27 cellular contexts compared by ENCODE assay signal in genomic region chr6:15904651-15905376, GRCh38.
DNase-seq lines count a peak whose midpoint lies in the region; ATAC-seq, FAIRE-seq and TF ChIP-seq lines count a peak whose summit lies in the region.
"Had no signal": no experiment of that assay in that cellular context is flagged by ENCODE, and none has a peak within 500 bp of the region (broad histone marks: within the 10 kb centered on the region; RNA-seq: fewer than 3 reads in every experiment).

No MANE protein-coding gene starts in this region.

- in situ Hi-C loops in brain microvascular endothelial cell (cut with HindIII; ENCODE audit: low pct_ligation_motif_present, low sequenced_read_pairs), result no loop called here

- no peak overlapping the region for H4K8ac ChIP-seq in H1 (ENCODE audit: extremely low read depth, insufficient read depth, low read length)

- H3K27me3 ChIP-seq in OCI-LY1 (ENCODE audit: insufficient read depth, low read length) (no peaks in the 10 kb centered on the region), H1 (replicated peaks in 1 of 4; ENCODE audit: control insufficient read depth in 3 of 4, extremely low read depth in 1 of 4, insufficient read depth in 3 of 4, low read length in 3 of 4) (no peaks in the 10 kb centered on the region), brain microvascular endothelial cell (replicated peaks) (no peaks in the 10 kb centered on the region), endodermal cell (ENCODE audit: control insufficient read depth, insufficient read depth, low read length, poor library complexity, severe bottlenecking) (no peaks in the 10 kb centered on the region)
- H3K27me3 ChIP-seq: colonic mucosa, esophagus squamous epithelium, gastrocnemius medialis had no signal

- H3K4me2 ChIP-seq in OCI-LY1 (ENCODE audit: low read length) (peak overlapping the region; percentile 1), H1 (ENCODE audit: insufficient read depth in 1 of 2, low read depth in 2 of 2, low read length in 2 of 2) (no peak overlapping the region)

- H3K27ac ChIP-seq in OCI-LY1 (ENCODE audit: low read depth, low read length, poor library complexity, severe bottlenecking) (peak overlapping the region; percentile 62), H1 (ENCODE audit: low read depth, low read length) (no peak overlapping the region; the same call in 1 of the 2 replicates), brain microvascular endothelial cell (no peak overlapping the region), endodermal cell (ENCODE audit: low read depth, low read length) (no peak overlapping the region)
- H3K27ac ChIP-seq: colonic mucosa, esophagus squamous epithelium, gastrocnemius medialis, skin epidermis had no signal

- peak overlapping the region; percentile 42; the same call in 1 of the 2 replicates for H3K9ac ChIP-seq in OCI-LY1 (ENCODE audit: low read length)
- no peak overlapping the region for H3K9ac ChIP-seq in H1 (replicated peaks in 1 of 4; ENCODE audit: extremely low read depth in 1 of 4, low read depth in 3 of 4, low read length in 3 of 4)
- H3K9ac ChIP-seq in endodermal cell (ENCODE audit: extremely low read depth, low read length, poor library complexity, severe bottlenecking), result no peak overlapping the region

- no peak for TF ChIP-seq EP300 in H1 (IDR thresholded peaks at IDR 0.05; ENCODE audit: borderline replicate concordance in 1 of 2, low read depth in 2 of 2, low read length in 2 of 2)

- H2AK5ac ChIP-seq in H1 (ENCODE audit: low read depth, low read length), result no peak overlapping the region

- H3K27me3 Mint-ChIP-seq in activated CD4-positive, alpha-beta T cell treated with anti-CD3 and anti-CD28 coated beads, Interleukin-2, amount 10 ng/mL, durations not matched to agents 7 days and 5 days, result no peaks in the 10 kb centered on the region
- H3K27me3 Mint-ChIP-seq in type B pancreatic cell, result no peaks in the 10 kb centered on the region
- no peaks in the 10 kb centered on the region for H3K27me3 Mint-ChIP-seq in endodermal cell (ENCODE audit: insufficient read depth)
- H3K27me3 Mint-ChIP-seq: activated CD8-positive, alpha-beta T cell treated with anti-CD3 and anti-CD28 coated beads for 36 hours had no signal

- H3K36me3 ChIP-seq in OCI-LY1 (ENCODE audit: insufficient read depth, low read length) (no peaks in the 10 kb centered on the region), H1 (ENCODE audit: control insufficient read depth in 2 of 4, insufficient read depth in 4 of 4, low read length in 3 of 4) (no peaks in the 10 kb centered on the region), brain microvascular endothelial cell (replicated peaks) (no peaks in the 10 kb centered on the region), endodermal cell (ENCODE audit: control insufficient read depth, insufficient read depth, low read length) (no peaks in the 10 kb centered on the region)
- H3K36me3 ChIP-seq: colonic mucosa, esophagus squamous epithelium, gastrocnemius medialis had no signal

- no peaks in the 10 kb centered on the region for H3K9me2 ChIP-seq in OCI-LY1 (ENCODE audit: low read depth, low read length)

- no peak for ATAC-seq in GM21825 (IDR thresholded peaks at IDR 0.05; ENCODE audit: unreplicated experiment)
- ATAC-seq: activated CD8-positive, alpha-beta T cell treated with anti-CD3 and anti-CD28 coated beads for 36 hours; gastrocnemius medialis; HepG2; left lobe of liver had no signal

- H2BK5ac ChIP-seq in H1 (ENCODE audit: low read depth, low read length), result no peak overlapping the region; the same call in 1 of the 2 replicates

- no peaks in the 10 kb centered on the region for H4K20me1 ChIP-seq in OCI-LY1 (ENCODE audit: insufficient read depth, low read length)
- H4K20me1 ChIP-seq in H1 (replicated peaks in 1 of 2; ENCODE audit: control insufficient read depth in 1 of 2, insufficient read depth in 2 of 2, low read length in 2 of 2), result no peaks in the 10 kb centered on the region

- no peak overlapping the region for H4K91ac ChIP-seq in H1 (replicated peaks; ENCODE audit: insufficient read length, low read length)

- H3K4ac ChIP-seq in H1 (replicated peaks; ENCODE audit: insufficient read length, low read depth, low read length), result no peak overlapping the region

- H4K5ac ChIP-seq in H1 (ENCODE audit: insufficient read length, low read depth, low read length), result peak overlapping the region; percentile 18

- H3K4me1 ChIP-seq in OCI-LY1 (ENCODE audit: insufficient read depth, low read length, severe bottlenecking) (peaks cover 79% of the 10 kb centered on the region), H1 (replicated peaks in 1 of 4; ENCODE audit: control insufficient read depth in 3 of 4, insufficient read depth in 4 of 4, low read length in 3 of 4) (peaks cover 17 to 33% (median 29%) of the 10 kb centered on the region in 4 experiments; a peak in 6 of 7 replicates), endodermal cell (ENCODE audit: control insufficient read depth, insufficient read depth, low read length) (peaks cover 4% of the 10 kb centered on the region)
- H3K4me1 ChIP-seq: colonic mucosa, gastrocnemius medialis had no signal

- no peak overlapping the region for H3K18ac ChIP-seq in H1 (ENCODE audit: extremely low read depth, low read length)

- CTCF ChIA-PET in activated CD4-positive, alpha-beta T cell treated with anti-CD3 and anti-CD28 coated beads, Interleukin-2, amount 10 ng/mL, durations not matched to agents 7 days and 5 days (lab: Charles Lee), result interaction anchor here (0.6 kb wide), 2 partner anchors 311 to 381 kb away, joined by 3 to 6 read pairs; no protein-coding TSS in a partner anchor
- CTCF ChIA-PET in H1 (lab: Charles Lee; ENCODE audit: partially characterized antibody), result interaction anchor here (0.9 to 7.5 kb wide), 4 partner anchors 10 to 278 kb away, joined by 3 to 55 read pairs (median 4); no protein-coding TSS in a partner anchor

- no peaks in the 10 kb centered on the region for H3K9me3 Mint-ChIP-seq in activated CD4-positive, alpha-beta T cell treated with anti-CD3 and anti-CD28 coated beads, Interleukin-2, amount 10 ng/mL, durations not matched to agents 7 days and 5 days
- H3K9me3 Mint-ChIP-seq in type B pancreatic cell (peaks cover 5% of the 10 kb centered on the region), endodermal cell (no peaks in the 10 kb centered on the region)
- H3K9me3 Mint-ChIP-seq: activated CD8-positive, alpha-beta T cell treated with anti-CD3 and anti-CD28 coated beads for 36 hours; immature natural killer cell had no signal

- no peak for TF ChIP-seq RAD21 in H1 (IDR thresholded peaks at IDR 0.05 in 1 of 2, conservative IDR thresholded peaks at IDR 0.05 in 1 of 2; ENCODE audit: low read depth in 2 of 2, low read length in 2 of 2)

- no peak for TF ChIP-seq POLR2A in H1 (IDR thresholded peaks at IDR 0.05; ENCODE audit: control extremely low read depth in 1 of 2, low read depth in 2 of 2, low read length in 2 of 2)

- no peaks in the 10 kb centered on the region for H3K36me3 Mint-ChIP-seq in activated CD4-positive, alpha-beta T cell treated with anti-CD3 and anti-CD28 coated beads, Interleukin-2, amount 10 ng/mL, durations not matched to agents 7 days and 5 days (ENCODE audit: low read depth)
- H3K36me3 Mint-ChIP-seq in type B pancreatic cell (peaks cover 3% of the 10 kb centered on the region), endodermal cell (ENCODE audit: low read depth) (no peaks in the 10 kb centered on the region)
- H3K36me3 Mint-ChIP-seq: immature natural killer cell; naive thymus-derived CD4-positive, alpha-beta T cell had no signal

- no peak overlapping the region for H2BK15ac ChIP-seq in H1 (ENCODE audit: low read length)

- H3K79me1 ChIP-seq in H1 (ENCODE audit: low read depth, low read length), result no peaks in the 10 kb centered on the region

- peak overlapping the region; percentile 12 for H2BK120ac ChIP-seq in H1 (replicated peaks; ENCODE audit: low read depth, low read length)

- H3K79me2 ChIP-seq in OCI-LY1 (ENCODE audit: insufficient read depth, low read length), result no peaks in the 10 kb centered on the region
- H3K79me2 ChIP-seq in H1 (ENCODE audit: control insufficient read depth in 1 of 2, insufficient read depth in 2 of 2, low read length in 2 of 2), result no peaks in the 10 kb centered on the region

- H3K4me1 Mint-ChIP-seq in activated CD4-positive, alpha-beta T cell treated with anti-CD3 and anti-CD28 coated beads, Interleukin-2, amount 10 ng/mL, durations not matched to agents 7 days and 5 days, result peaks cover 36% of the 10 kb centered on the region
- H3K4me1 Mint-ChIP-seq in type B pancreatic cell (ENCODE audit: unreplicated experiment), result peaks cover 47% of the 10 kb centered on the region
- peaks cover 47% of the 10 kb centered on the region for H3K4me1 Mint-ChIP-seq in endodermal cell

- no peak overlapping the region for H3K4me3 Mint-ChIP-seq in activated CD4-positive, alpha-beta T cell treated with anti-CD3 and anti-CD28 coated beads, Interleukin-2, amount 10 ng/mL, durations not matched to agents 7 days and 5 days
- H3K4me3 Mint-ChIP-seq in type B pancreatic cell (no peak overlapping the region), endodermal cell (no peak overlapping the region)
- H3K4me3 Mint-ChIP-seq: activated CD8-positive, alpha-beta T cell treated with anti-CD3 and anti-CD28 coated beads for 36 hours; immature natural killer cell; naive thymus-derived CD4-positive, alpha-beta T cell had no signal

- no peaks in the 10 kb centered on the region for H3K23me2 ChIP-seq in H1 (ENCODE audit: low read depth, low read length)

- DNase-seq in activated CD4-positive, alpha-beta T cell treated with anti-CD3 and anti-CD28 coated beads, Interleukin-2, amount 10 ng/mL, durations not matched to agents 7 days and 5 days, result no peak
- DNase-seq in activated CD4-positive, alpha-beta T cell treated with anti-CD3 and anti-CD28 coated beads for 48 hours, result no peak
- DNase-seq in H1 (ENCODE audit: low read depth in 1 of 2, low spot score in 2 of 2) (no peak), type B pancreatic cell (ENCODE audit: extremely low spot score, unreplicated experiment) (no peak), brain microvascular endothelial cell (no peak), endodermal cell (no peak)
- DNase-seq: activated CD8-positive, alpha-beta T cell treated with anti-CD3 and anti-CD28 coated beads for 36 hours; activated gamma-delta T cell; activated T-cell treated with anti-CD3 and anti-CD28 coated beads for 4 hours; colonic mucosa; DMS79; esophagus squamous epithelium; gastrocnemius medialis; HCEC 1CT; hippocampal formation; immature natural killer cell; naive thymus-derived CD4-positive, alpha-beta T cell; NCI-H146; NCI-H2171 treated with DMSO at 0.1 percent for 48 hours; NCI-H524 treated with DMSO at 0.1 percent for 48 hours; stimulated activated CD4-positive, alpha-beta T cell treated with anti-CD3 and anti-CD28 coated beads, Interleukin-1b, Interleukin-23, amount 100 ng/mL, for 48 hours had no signal

- WGBS in H1 (ENCODE audit: extremely low coverage in 1 of 2, insufficient coverage in 1 of 2, insufficient read length in 1 of 2, insufficient replicate concordance in 2 of 2, low coverage in 1 of 2, low lambda C conversion rate in 2 of 2, missing lambda C conversion rate in 1 of 2), 2 experiments, result 75% methylated on average over 6 of the region's 6 CpGs; no CpG with 5 or more reads in 1 of the 2 experiments
- 53 to 75% methylated on average over 3 to 6 of the region's 6 CpGs for WGBS in endodermal cell (ENCODE audit: insufficient coverage in 1 of 2, insufficient read length in 1 of 2), 2 experiments

- H3K56ac ChIP-seq in H1 (replicated peaks; ENCODE audit: insufficient read length, low read depth, low read length), result no peak overlapping the region

- H3K27ac Mint-ChIP-seq in activated CD4-positive, alpha-beta T cell treated with anti-CD3 and anti-CD28 coated beads, Interleukin-2, amount 10 ng/mL, durations not matched to agents 7 days and 5 days, result peak overlapping the region; percentile 34
- H3K27ac Mint-ChIP-seq in type B pancreatic cell (peak overlapping the region; percentile 91), endodermal cell (no peak overlapping the region)
- H3K27ac Mint-ChIP-seq: activated CD8-positive, alpha-beta T cell treated with anti-CD3 and anti-CD28 coated beads for 36 hours; immature natural killer cell; naive thymus-derived CD4-positive, alpha-beta T cell had no signal

- FAIRE-seq in H1 (lab: Jason Lieb, UNC), result no peak
- FAIRE-seq: HepG2, urothelium cell line had no signal

- no peak overlapping the region for H2BK12ac ChIP-seq in H1 (ENCODE audit: low read depth, low read length)

- no peak overlapping the region; the same call in 1 of the 2 replicates for H2BK20ac ChIP-seq in H1 (ENCODE audit: low read length)

- H3K14ac ChIP-seq in H1 (ENCODE audit: insufficient read length), result no peak overlapping the region

- POLR2A ChIA-PET in activated CD4-positive, alpha-beta T cell treated with anti-CD3 and anti-CD28 coated beads, Interleukin-2, amount 10 ng/mL, durations not matched to agents 7 days and 5 days (lab: Charles Lee), result no interaction called here
- POLR2A ChIA-PET in H1 (lab: Charles Lee; ENCODE audit: partially characterized antibody), result no interaction called here

- no peaks in the 10 kb centered on the region for H3K9me3 ChIP-seq in OCI-LY1 (ENCODE audit: low read length)
- H3K9me3 ChIP-seq in H1 (ENCODE audit: insufficient read depth in 2 of 2, low read depth in 1 of 2, low read length in 1 of 2), result no peaks in the 10 kb centered on the region
- no peaks in the 10 kb centered on the region for H3K9me3 ChIP-seq in endodermal cell (ENCODE audit: control insufficient read depth, low read length)
- H3K9me3 ChIP-seq: colonic mucosa, esophagus squamous epithelium, gastrocnemius medialis had no signal

- no peaks in the 10 kb centered on the region; the same call in 1 of the 2 replicates for H3F3A ChIP-seq in OCI-LY1 (ENCODE audit: insufficient read depth, low read length)

- peak overlapping the region; percentile 90 for H2AFZ ChIP-seq in OCI-LY1 (ENCODE audit: low read length)
- peak overlapping the region; percentile 20; the same call in 1 of the 2 replicates for H2AFZ ChIP-seq in H1 (ENCODE audit: low read length)

- H3K23ac ChIP-seq in H1 (ENCODE audit: insufficient read length), result no peak overlapping the region

- H3K4me3 ChIP-seq in OCI-LY1 (ENCODE audit: low read depth, low read length, poor library complexity, severe bottlenecking) (no peak overlapping the region), H1 (ENCODE audit: extremely low read depth in 1 of 4, insufficient read depth in 2 of 4, low read depth in 3 of 4, low read length in 4 of 4) (no peak overlapping the region), brain microvascular endothelial cell (ENCODE audit: low read depth, low read length) (no peak overlapping the region), endodermal cell (ENCODE audit: low read length) (no peak overlapping the region)
- H3K4me3 ChIP-seq: colonic mucosa, esophagus squamous epithelium, gastrocnemius medialis, skin epidermis had no signal

- TF ChIP-seq CTCF in OCI-LY1 (IDR thresholded peaks at IDR 0.05; ENCODE audit: low read length) (no peak), H1 (IDR thresholded peaks at IDR 0.05; ENCODE audit: control extremely low read depth in 1 of 3, insufficient read depth in 1 of 3, low read depth in 1 of 3, low read length in 3 of 3) (no peak), type B pancreatic cell (conservative IDR thresholded peaks at IDR 0.05) (no peak), brain microvascular endothelial cell (IDR thresholded peaks at IDR 0.05; ENCODE audit: low read depth, low read length, missing control alignments) (no peak), endodermal cell (conservative IDR thresholded peaks at IDR 0.05) (no peak)
